16 cellular contexts compared by ENCODE assay signal in the genomic region with DNA sequence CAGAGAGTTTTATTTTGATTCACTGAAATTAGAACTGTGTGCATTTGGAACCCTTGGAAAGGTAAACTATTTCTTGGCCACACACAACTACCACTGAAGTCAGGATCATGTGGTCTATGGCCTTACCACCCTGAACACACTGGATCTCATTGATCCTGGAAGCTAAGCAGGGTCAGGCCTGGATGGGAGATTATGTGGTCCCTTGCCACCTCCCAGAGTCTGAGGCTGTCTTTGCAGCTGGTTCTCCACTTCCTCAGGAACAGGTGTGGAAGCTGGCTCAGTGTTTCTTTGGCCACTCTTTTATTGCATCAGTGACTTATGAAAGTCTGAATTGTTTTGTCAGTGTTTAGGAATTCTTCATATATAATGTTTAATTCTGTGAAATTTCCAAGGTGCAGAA.
DNase-seq lines count a peak whose midpoint lies in the region; ATAC-seq, FAIRE-seq and TF ChIP-seq lines count a peak whose summit lies in the region.
"Had no signal": no experiment of that assay in that cellular context is flagged by ENCODE, and none has a peak within 500 bp of the region (broad histone marks: within the 10 kb centered on the region; RNA-seq: fewer than 3 reads in every experiment).

No MANE protein-coding gene starts in this region.

- peak; percentile 72 for FAIRE-seq in bronchial epithelial cell (lab: Jason Lieb, UNC)

- peaks cover 0 to 51% (median 4%) of the 10 kb centered on the region in 9 donors for H3K36me3 ChIP-seq in heart right ventricle
- no peaks in the 10 kb centered on the region for H3K36me3 ChIP-seq in bronchial epithelial cell (ENCODE audit: control insufficient read depth, insufficient read depth, low read length)

- intact Hi-C loops in heart right ventricle (cut with DNase I) (loop anchor here in 4 of 10 donors (5.0 to 10.0 kb wide), 3 partner anchors 46 to 163 kb away; no protein-coding TSS in a partner anchor), Right ventricle myocardium superior (cut with DNase I) (loop anchor here (10.0 kb wide), 1 partner anchor 163 kb away; no protein-coding TSS in a partner anchor), left colon (cut with DNase I, micrococcal nuclease) (loop anchor here in 1 of 2 donors (10.0 kb wide), 1 partner anchor 153 kb away; no protein-coding TSS in a partner anchor)

- peak in 4 of 8 donors; percentile 46 to 55 (median 52) for ATAC-seq in heart right ventricle
- ATAC-seq in Right ventricle myocardium superior (ENCODE audit: poor library complexity), result no peak
- peak; percentile 56 for ATAC-seq in left colon
- no peak for ATAC-seq in GM21619 (IDR thresholded peaks at IDR 0.05; ENCODE audit: unreplicated experiment)
- ATAC-seq in activated CD4-positive, CD25-positive, alpha-beta regulatory T cell treated with anti-CD3 and anti-CD28 coated beads, Interleukin-2, amount 50 U/mL, for 24 hours, result no peak
- ATAC-seq: activated naive CD8-positive, alpha-beta T cell treated with anti-CD3 and anti-CD28 coated beads, Interleukin-2, amount 50 U/mL, for 24 hours had no signal

- H3K4me3 ChIP-seq in heart right ventricle (no peak overlapping the region), bronchial epithelial cell (ENCODE audit: low read depth, low read length) (no peak overlapping the region)

- DNase-seq in heart right ventricle (no peak), Right ventricle myocardium superior (no peak), bronchial epithelial cell (ENCODE audit: low read depth) (no peak), left colon (no peak)
- DNase-seq in stimulated activated CD4-positive, alpha-beta T cell treated with anti-CD3 and anti-CD28 coated beads, Interleukin-1b, Interleukin-23, amount 100 ng/mL, for 48 hours, result no peak
- DNase-seq in activated CD8-positive, alpha-beta memory T cell treated with anti-CD3 and anti-CD28 coated beads for 24 hours, result no peak
- DNase-seq: activated CD4-positive, alpha-beta T cell treated with anti-CD3 and anti-CD28 coated beads for 4 hours; activated naive CD8-positive, alpha-beta T cell treated with anti-CD3 and anti-CD28 coated beads, Interleukin-2, amount 50 U/mL, for 24 hours; Caco-2; cerebellar nuclear complex; H7; NCI-H2171 treated with DMSO at 0.1 percent for 48 hours; substantia nigra; T-helper 1 cell had no signal

- no peak overlapping the region for H3K27ac ChIP-seq in heart right ventricle

- H3K9me3 ChIP-seq in heart right ventricle, result no peaks in the 10 kb centered on the region
- H3K9me3 ChIP-seq: Caco-2 had no signal

- peak in 5 of 9 donors; percentile 6 to 49 (median 28) for TF ChIP-seq CTCF in heart right ventricle (IDR thresholded peaks at IDR 0.05)
- TF ChIP-seq CTCF in bronchial epithelial cell (IDR thresholded peaks at IDR 0.05; ENCODE audit: insufficient read depth, low read length, severe bottlenecking), result peak; percentile 44

- peaks cover 0 to 33% (median 14%) of the 10 kb centered on the region in 9 donors for H3K4me1 ChIP-seq in heart right ventricle
- H3K4me1 ChIP-seq: Caco-2 had no signal

- no peaks in the 10 kb centered on the region for H3K27me3 ChIP-seq in heart right ventricle
- no peaks in the 10 kb centered on the region for H3K27me3 ChIP-seq in bronchial epithelial cell (ENCODE audit: control insufficient read depth, insufficient read depth, low read length)
